ENCODE assay signal across 24 cellular contexts in the genomic region with DNA sequence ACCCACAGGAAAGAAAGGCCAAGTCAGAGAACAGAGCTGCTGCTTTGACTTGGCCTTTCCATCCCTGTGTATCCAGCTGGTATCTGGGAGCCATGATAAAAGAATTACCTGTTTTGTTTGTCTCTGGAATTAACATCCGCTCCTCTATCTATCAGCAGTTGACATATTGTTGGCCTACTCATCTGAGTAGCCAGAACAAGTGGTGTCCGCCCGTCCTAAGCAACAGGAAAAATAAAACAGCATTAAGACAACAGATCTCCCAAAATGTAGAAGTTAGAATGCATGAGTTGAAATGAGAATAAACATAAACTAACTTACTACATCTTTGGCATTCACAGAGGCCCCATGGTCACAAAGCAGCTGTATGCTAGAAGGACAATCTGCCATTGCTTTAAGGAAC.
"Had no signal": no experiment of that assay in that cellular context is flagged by ENCODE, and none has a peak within 500 bp of the region (broad histone marks: within the 10 kb centered on the region; RNA-seq: fewer than 3 reads in every experiment).

No MANE protein-coding gene starts in this region.

- DNase-seq: activated B cell treated with CpG ODN at 0.5 μM for 24 hours; activated CD4-positive, alpha-beta memory T cell treated with anti-CD3 and anti-CD28 coated beads for 36 hours; activated CD4-positive, alpha-beta T cell treated with anti-CD3 and anti-CD28 coated beads for 1 hour; activated CD4-positive, alpha-beta T cell treated with anti-CD3 and anti-CD28 coated beads, Interleukin-2, amount 10 ng/mL, durations not matched to agents 24 days and 14 days; activated CD8-positive, alpha-beta memory T cell treated with anti-CD3 and anti-CD28 coated beads for 24 hours; activated effector memory CD4-positive, alpha-beta T cell treated with anti-CD3 and anti-CD28 coated beads, Interleukin-2, amount 50 U/mL, for 16 hours; activated naive CD4-positive, alpha-beta T cell treated with Interleukin-2 at 50 U/mL for 16 hours; activated naive CD8-positive, alpha-beta T cell treated with anti-CD3 and anti-CD28 coated beads, Interleukin-2, amount 50 U/mL, for 24 hours; activated T-cell treated with anti-CD3 and anti-CD28 coated beads, Interleukin-2, amount 50 U/mL, for 4 hours; amniotic stem cell; NCI-H146; NCI-H187 treated with DMSO at 0.1 percent for 48 hours; NCI-H2171; NCI-H226; NCI-H526; NCI-H82; Peyer's patch; SHP77 had no signal

- H3K4me3 ChIP-seq: ascending aorta, cardiac muscle cell, Peyer's patch had no signal

- H3K4me1 Mint-ChIP-seq: activated B cell treated with CpG ODN at 0.5 μM for 24 hours; activated naive CD8-positive, alpha-beta T cell treated with anti-CD3 and anti-CD28 coated beads, Interleukin-2, amount 50 U/mL, for 24 hours had no signal

- H3K27me3 Mint-ChIP-seq: brain had no signal

- H3K9me3 Mint-ChIP-seq: activated B cell treated with CpG ODN at 0.5 μM for 24 hours; activated CD4-positive, alpha-beta memory T cell treated with anti-CD3 and anti-CD28 coated beads for 36 hours; activated CD4-positive, alpha-beta T cell treated with anti-CD3 and anti-CD28 coated beads, Interleukin-2, amount 10 ng/mL, durations not matched to agents 24 days and 14 days; activated naive CD4-positive, alpha-beta T cell treated with anti-CD3 and anti-CD28 coated beads, Interleukin-2, amount 50 U/mL, for 72 hours; activated naive CD8-positive, alpha-beta T cell treated with anti-CD3 and anti-CD28 coated beads, Interleukin-2, amount 50 U/mL, for 24 hours; activated T-cell treated with anti-CD3 and anti-CD28 coated beads, Interleukin-2, amount 50 U/mL, for 4 hours; brain; T-helper 1 cell treated with Interleukin-12 subunit alpha and Interleukin-12 subunit beta and Interleukin-4 antibody, amounts not matched to agents 30 μg/mL and 1 μg/mL, for 36 hours had no signal

- ATAC-seq: activated naive CD4-positive, alpha-beta T cell treated with anti-CD3 and anti-CD28 coated beads, Interleukin-2, amount 50 U/mL, for 72 hours; activated naive CD8-positive, alpha-beta T cell treated with anti-CD3 and anti-CD28 coated beads, Interleukin-2, amount 50 U/mL, for 24 hours; activated T-cell treated with anti-CD3 and anti-CD28 coated beads, Interleukin-2, amount 50 U/mL, for 4 hours had no signal

- H3K9ac ChIP-seq: KMS-11 had no signal

- H3K4me3 Mint-ChIP-seq: activated B cell treated with CpG ODN at 0.5 μM for 24 hours; activated CD4-positive, alpha-beta memory T cell treated with anti-CD3 and anti-CD28 coated beads for 36 hours; activated CD4-positive, alpha-beta T cell treated with anti-CD3 and anti-CD28 coated beads, Interleukin-2, amount 10 ng/mL, durations not matched to agents 24 days and 14 days; activated naive CD8-positive, alpha-beta T cell treated with anti-CD3 and anti-CD28 coated beads, Interleukin-2, amount 50 U/mL, for 24 hours; activated T-cell treated with anti-CD3 and anti-CD28 coated beads, Interleukin-2, amount 50 U/mL, for 4 hours; brain; T-helper 1 cell treated with Interleukin-12 subunit alpha and Interleukin-12 subunit beta and Interleukin-4 antibody, amounts not matched to agents 30 μg/mL and 1 μg/mL, for 36 hours had no signal

- H3K27me3 ChIP-seq: ascending aorta, cardiac muscle cell, Peyer's patch had no signal

- H3K27ac ChIP-seq: ascending aorta, cardiac muscle cell, KMS-11, Peyer's patch had no signal

- H3K27ac Mint-ChIP-seq: activated B cell treated with CpG ODN at 0.5 μM for 24 hours; activated CD4-positive, alpha-beta memory T cell treated with anti-CD3 and anti-CD28 coated beads for 36 hours; activated CD4-positive, alpha-beta T cell treated with anti-CD3 and anti-CD28 coated beads, Interleukin-2, amount 10 ng/mL, durations not matched to agents 24 days and 14 days; activated naive CD4-positive, alpha-beta T cell treated with anti-CD3 and anti-CD28 coated beads, Interleukin-2, amount 50 U/mL, for 72 hours; activated naive CD8-positive, alpha-beta T cell treated with anti-CD3 and anti-CD28 coated beads, Interleukin-2, amount 50 U/mL, for 24 hours; T-helper 1 cell treated with Interleukin-12 subunit alpha and Interleukin-12 subunit beta and Interleukin-4 antibody, amounts not matched to agents 30 μg/mL and 1 μg/mL, for 36 hours had no signal

- H3K4me1 ChIP-seq: Peyer's patch had no signal

- H3K9me3 ChIP-seq: ascending aorta, Peyer's patch had no signal

- H3K4me2 ChIP-seq: KMS-11 had no signal

- H3K36me3 Mint-ChIP-seq: activated CD4-positive, alpha-beta memory T cell treated with anti-CD3 and anti-CD28 coated beads for 36 hours; activated naive CD4-positive, alpha-beta T cell treated with anti-CD3 and anti-CD28 coated beads, Interleukin-2, amount 50 U/mL, for 72 hours had no signal
